In genomic region chr5:123448743-123449142, GRCh38 we compare ENCODE assay signal across 1 cellular context.
A peak's percentile ranks its signal among the peaks of the same experiment; 100 is the strongest.
TF ChIP-seq lines count a peak whose summit lies in the region.

No MANE protein-coding gene starts in this region.

TF ChIP-seq in GM12878, 131 proteins besides CTCF, POLR2A, EP300 and RAD21:
- TF ChIP-seq SMARCA5 (IDR thresholded peaks at IDR 0.05) = 0 out of 2 replicates have a peak, but pooled peaks have one; percentile 54
- TF ChIP-seq IKZF1 (conservative IDR thresholded peaks at IDR 0.05) = no peak
- no peak for TF ChIP-seq WRNIP1 (IDR thresholded peaks at IDR 0.05; ENCODE audit: borderline replicate concordance, low read depth, low read length)
